28 cellular contexts compared by ENCODE assay signal in genomic region chr1:175367039-175367758, GRCh38.
"Had no signal": no experiment of that assay in that cellular context is flagged by ENCODE, and none has a peak within 500 bp of the region (broad histone marks: within the 10 kb centered on the region; RNA-seq: fewer than 3 reads in every experiment).

No MANE protein-coding gene starts in this region.

- DNase-seq: activated B cell treated with CpG ODN at 0.5 μM for 24 hours; activated CD4-positive, alpha-beta memory T cell treated with anti-CD3 and anti-CD28 coated beads, Interleukin-2, amount 10 ng/mL, durations not matched to agents 7 days and 5 days; activated CD4-positive, alpha-beta T cell treated with anti-CD3 and anti-CD28 coated beads for 1 hour; activated CD4-positive, alpha-beta T cell treated with anti-CD3 and anti-CD28 coated beads for 36 hours; activated CD4-positive, alpha-beta T cell treated with anti-CD3 and anti-CD28 coated beads for 48 hours; activated CD4-positive, alpha-beta T cell treated with anti-CD3 and anti-CD28 coated beads, Interleukin-2, amount 10 ng/mL, durations not matched to agents 7 days and 5 days; activated CD4-positive, alpha-beta T cell treated with anti-CD3 and anti-CD28 coated beads, Interleukin-2, amount 50 U/mL, for 48 hours; activated CD8-positive, alpha-beta memory T cell treated with anti-CD3 and anti-CD28 coated beads for 24 hours; activated CD8-positive, alpha-beta memory T cell treated with anti-CD3 and anti-CD28 coated beads, Interleukin-2, amount 10 ng/mL, durations not matched to agents 7 days and 5 days; activated CD8-positive, alpha-beta memory T cell treated with anti-CD3 and anti-CD28 coated beads, Interleukin-2, amount 50 U/mL, for 48 hours; activated CD8-positive, alpha-beta T cell treated with anti-CD3 and anti-CD28 coated beads, Interleukin-2, amount 10 ng/mL, durations not matched to agents 7 days and 5 days; activated effector memory CD4-positive, alpha-beta T cell treated with Interleukin-2 at 50 U/mL for 16 hours; activated gamma-delta T cell; activated naive CD4-positive, alpha-beta T cell treated with anti-CD3 and anti-CD28 coated beads, Interleukin-2, amount 10 ng/mL, durations not matched to agents 7 days and 5 days; activated naive CD4-positive, alpha-beta T cell treated with Interleukin-2 at 50 U/mL for 16 hours; activated naive CD8-positive, alpha-beta T cell treated with anti-CD3 and anti-CD28 coated beads, Interleukin-2, amount 10 ng/mL, durations not matched to agents 7 days and 5 days; activated naive CD8-positive, alpha-beta T cell treated with anti-CD3 and anti-CD28 coated beads, Interleukin-2, amount 50 U/mL, for 24 hours; activated T-cell treated with anti-CD3 and anti-CD28 coated beads, Interleukin-2, amount 50 U/mL, for 24 hours; activated T-cell treated with anti-CD3 and anti-CD28 coated beads, Interleukin-2, amount 50 U/mL, for 48 hours; amygdala; anterior cingulate cortex; central memory CD4-positive, alpha-beta T cell; T-helper 1 cell; T-helper 2 cell; T-helper 9 cell had no signal

- H3K4me1 ChIP-seq: ascending aorta had no signal

- FAIRE-seq: TTC549 had no signal

- ATAC-seq: activated CD4-positive, alpha-beta T cell treated with anti-CD3 and anti-CD28 coated beads for 36 hours; activated CD8-positive, alpha-beta memory T cell treated with anti-CD3 and anti-CD28 coated beads, Interleukin-2, amount 10 ng/mL, durations not matched to agents 7 days and 5 days; activated CD8-positive, alpha-beta T cell treated with anti-CD3 and anti-CD28 coated beads, Interleukin-2, amount 10 ng/mL, durations not matched to agents 7 days and 5 days; activated naive CD8-positive, alpha-beta T cell treated with anti-CD3 and anti-CD28 coated beads, Interleukin-2, amount 50 U/mL, for 24 hours had no signal

- H3K4me3 ChIP-seq: ascending aorta had no signal

- H3K27ac ChIP-seq: ascending aorta, VCaP had no signal

- H3K9me3 ChIP-seq: ascending aorta had no signal

- H3K27me3 ChIP-seq: ascending aorta had no signal

- H3K36me3 ChIP-seq: ascending aorta had no signal
